1 cellular context compared by ENCODE assay signal in the genomic region with DNA sequence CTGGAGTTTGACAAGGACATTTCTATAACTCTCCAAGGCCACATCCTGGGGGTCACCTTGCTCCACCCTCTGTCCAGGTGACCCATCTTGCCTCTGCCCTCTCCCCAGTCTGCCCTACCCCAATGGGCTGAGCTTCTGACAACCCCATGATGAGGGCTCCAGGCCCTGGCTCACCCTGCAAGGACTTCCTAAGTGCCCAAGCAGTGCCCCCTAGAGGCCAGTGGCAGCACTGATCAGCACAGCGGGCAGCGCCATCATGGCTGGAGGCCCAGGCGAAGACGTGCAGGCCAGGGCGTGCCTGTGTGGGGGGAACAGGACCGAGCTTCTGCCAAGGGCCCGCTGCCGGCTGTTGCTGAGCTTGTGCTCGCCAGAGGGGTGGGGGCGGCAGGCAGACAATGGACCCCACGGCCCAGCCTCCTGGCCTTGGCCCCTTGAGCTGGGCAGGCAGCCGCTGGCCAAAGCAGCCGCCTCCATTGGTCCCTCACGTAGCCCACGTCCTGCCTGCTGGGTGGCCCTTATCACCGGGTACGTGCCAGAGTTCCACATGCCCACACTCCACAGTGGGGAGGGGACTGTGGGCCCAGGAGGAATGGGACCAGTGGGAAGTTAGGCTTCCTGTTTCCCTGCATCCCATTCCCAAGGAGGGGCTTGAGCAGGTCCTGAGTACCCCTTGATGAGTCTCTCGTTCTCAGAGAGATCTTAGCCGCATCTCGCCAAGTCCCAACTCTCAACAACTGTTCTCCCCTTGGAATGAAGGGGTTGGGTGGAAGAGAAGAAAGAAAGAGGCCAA.
TF ChIP-seq lines count a peak whose summit lies in the region.

No MANE protein-coding gene starts in this region.

TF ChIP-seq in HepG2, 621 proteins besides CTCF, POLR2A, EP300 and RAD21 (continued from another document and continues in another):
- TF ChIP-seq ZBTB40 (IDR thresholded peaks at IDR 0.05) (no peak), ZBTB40 (CRISPR knock-in tag; IDR thresholded peaks at IDR 0.05) (no peak), ZNF564 (CRISPR knock-in tag; IDR thresholded peaks at IDR 0.05) (no peak), EEA1 (CRISPR knock-in tag; IDR thresholded peaks at IDR 0.05; ENCODE audit: borderline replicate concordance) (peak; percentile 57; the same call in 1 of the 2 replicates), ZNF724P (CRISPR knock-in tag; IDR thresholded peaks at IDR 0.05; ENCODE audit: borderline replicate concordance) (no peak), RBAK (CRISPR knock-in tag; IDR thresholded peaks at IDR 0.05) (no peak), PTBP1 (IDR thresholded peaks at IDR 0.05; ENCODE audit: low read depth, low read length, poor library complexity, severe bottlenecking) (no peak), CREB3 (CRISPR knock-in tag; IDR thresholded peaks at IDR 0.05) (no peak), CERS6 (CRISPR knock-in tag; IDR thresholded peaks at IDR 0.05) (no peak), TSC22D2 (CRISPR knock-in tag; IDR thresholded peaks at IDR 0.05; ENCODE audit: borderline replicate concordance) (no peak), CHD4 (IDR thresholded peaks at IDR 0.05; ENCODE audit: borderline replicate concordance, low read length) (no peak; the same call in 1 of the 2 replicates), TCF7L2 (IDR thresholded peaks at IDR 0.05; ENCODE audit: low read depth, low read length) (no peak), ZNF230 (CRISPR knock-in tag; IDR thresholded peaks at IDR 0.05) (no peak), CEBPG (CRISPR knock-in tag; IDR thresholded peaks at IDR 0.05) (peak; percentile 4; the same call in 1 of the 2 replicates), RFXANK (CRISPR knock-in tag; IDR thresholded peaks at IDR 0.05) (no peak), ZNF652 (CRISPR knock-in tag; IDR thresholded peaks at IDR 0.05; ENCODE audit: borderline replicate concordance, low read depth) (no peak), GATA4 (IDR thresholded peaks at IDR 0.05; ENCODE audit: borderline replicate concordance, low read depth) (peak; percentile 82; the same call in 1 of the 2 replicates), ZNF83 (CRISPR knock-in tag; IDR thresholded peaks at IDR 0.05; ENCODE audit: borderline replicate concordance) (no peak), SMYD3 (CRISPR knock-in tag; IDR thresholded peaks at IDR 0.05) (no peak), FLYWCH1 (CRISPR knock-in tag; IDR thresholded peaks at IDR 0.05) (no peak), ZKSCAN5 (CRISPR knock-in tag; IDR thresholded peaks at IDR 0.05) (no peak), GABPB1 (CRISPR knock-in tag; IDR thresholded peaks at IDR 0.05) (peak; percentile 60), GZF1 (CRISPR knock-in tag; IDR thresholded peaks at IDR 0.05) (no peak), ZNF430 (CRISPR knock-in tag; IDR thresholded peaks at IDR 0.05) (no peak), ZNF331 (CRISPR knock-in tag; IDR thresholded peaks at IDR 0.05) (no peak), DMTF1 (CRISPR knock-in tag; IDR thresholded peaks at IDR 0.05) (no peak), SNAPC5 (CRISPR knock-in tag; IDR thresholded peaks at IDR 0.05; ENCODE audit: borderline replicate concordance) (no peak), SPEN (CRISPR knock-in tag; IDR thresholded peaks at IDR 0.05; ENCODE audit: low read depth) (no peak; the same call in 1 of the 2 replicates), ZNF367 (CRISPR knock-in tag; IDR thresholded peaks at IDR 0.05; ENCODE audit: borderline replicate concordance) (no peak)
- TF ChIP-seq, protein P1, sequence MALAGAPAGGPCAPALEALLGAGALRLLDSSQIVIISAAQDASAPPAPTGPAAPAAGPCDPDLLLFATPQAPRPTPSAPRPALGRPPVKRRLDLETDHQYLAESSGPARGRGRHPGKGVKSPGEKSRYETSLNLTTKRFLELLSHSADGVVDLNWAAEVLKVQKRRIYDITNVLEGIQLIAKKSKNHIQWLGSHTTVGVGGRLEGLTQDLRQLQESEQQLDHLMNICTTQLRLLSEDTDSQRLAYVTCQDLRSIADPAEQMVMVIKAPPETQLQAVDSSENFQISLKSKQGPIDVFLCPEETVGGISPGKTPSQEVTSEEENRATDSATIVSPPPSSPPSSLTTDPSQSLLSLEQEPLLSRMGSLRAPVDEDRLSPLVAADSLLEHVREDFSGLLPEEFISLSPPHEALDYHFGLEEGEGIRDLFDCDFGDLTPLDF (CRISPR knock-in tag; IDR thresholded peaks at IDR 0.05) = no peak
- TF ChIP-seq, protein P2, sequence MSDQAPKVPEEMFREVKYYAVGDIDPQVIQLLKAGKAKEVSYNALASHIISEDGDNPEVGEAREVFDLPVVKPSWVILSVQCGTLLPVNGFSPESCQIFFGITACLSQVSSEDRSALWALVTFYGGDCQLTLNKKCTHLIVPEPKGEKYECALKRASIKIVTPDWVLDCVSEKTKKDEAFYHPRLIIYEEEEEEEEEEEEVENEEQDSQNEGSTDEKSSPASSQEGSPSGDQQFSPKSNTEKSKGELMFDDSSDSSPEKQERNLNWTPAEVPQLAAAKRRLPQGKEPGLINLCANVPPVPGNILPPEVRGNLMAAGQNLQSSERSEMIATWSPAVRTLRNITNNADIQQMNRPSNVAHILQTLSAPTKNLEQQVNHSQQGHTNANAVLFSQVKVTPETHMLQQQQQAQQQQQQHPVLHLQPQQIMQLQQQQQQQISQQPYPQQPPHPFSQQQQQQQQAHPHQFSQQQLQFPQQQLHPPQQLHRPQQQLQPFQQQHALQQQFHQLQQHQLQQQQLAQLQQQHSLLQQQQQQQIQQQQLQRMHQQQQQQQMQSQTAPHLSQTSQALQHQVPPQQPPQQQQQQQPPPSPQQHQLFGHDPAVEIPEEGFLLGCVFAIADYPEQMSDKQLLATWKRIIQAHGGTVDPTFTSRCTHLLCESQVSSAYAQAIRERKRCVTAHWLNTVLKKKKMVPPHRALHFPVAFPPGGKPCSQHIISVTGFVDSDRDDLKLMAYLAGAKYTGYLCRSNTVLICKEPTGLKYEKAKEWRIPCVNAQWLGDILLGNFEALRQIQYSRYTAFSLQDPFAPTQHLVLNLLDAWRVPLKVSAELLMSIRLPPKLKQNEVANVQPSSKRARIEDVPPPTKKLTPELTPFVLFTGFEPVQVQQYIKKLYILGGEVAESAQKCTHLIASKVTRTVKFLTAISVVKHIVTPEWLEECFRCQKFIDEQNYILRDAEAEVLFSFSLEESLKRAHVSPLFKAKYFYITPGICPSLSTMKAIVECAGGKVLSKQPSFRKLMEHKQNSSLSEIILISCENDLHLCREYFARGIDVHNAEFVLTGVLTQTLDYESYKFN (CRISPR knock-in tag; conservative IDR thresholded peaks at IDR 0.05) = peak; percentile 84
- TF ChIP-seq, protein P3, sequence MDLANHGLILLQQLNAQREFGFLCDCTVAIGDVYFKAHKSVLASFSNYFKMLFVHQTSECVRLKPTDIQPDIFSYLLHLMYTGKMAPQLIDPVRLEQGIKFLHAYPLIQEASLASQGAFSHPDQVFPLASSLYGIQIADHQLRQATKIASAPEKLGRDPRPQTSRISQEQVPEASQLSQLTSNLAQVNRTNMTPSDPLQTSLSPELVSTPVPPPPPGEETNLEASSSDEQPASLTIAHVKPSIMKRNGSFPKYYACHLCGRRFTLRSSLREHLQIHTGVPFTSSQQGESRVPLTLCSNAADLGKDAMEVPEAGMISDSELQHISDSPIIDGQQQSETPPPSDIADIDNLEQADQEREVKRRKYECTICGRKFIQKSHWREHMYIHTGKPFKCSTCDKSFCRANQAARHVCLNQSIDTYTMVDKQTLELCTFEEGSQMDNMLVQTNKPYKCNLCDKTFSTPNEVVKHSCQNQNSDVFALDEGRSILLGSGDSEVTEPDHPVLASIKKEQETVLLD (CRISPR knock-in tag; IDR thresholded peaks at IDR 0.05; ENCODE audit: low read depth) = peak; percentile 32; the same call in 1 of the 2 replicates
